Comparison of ENCODE assay signal across 7 cellular contexts in genomic region chr1:4648657-4649056, GRCh38. TPM values are rescaled to one million over a fixed set of nuclear protein-coding genes. Genes with fewer than 3 reads are reported as not detected.
"Had no signal": no experiment of that assay in that cellular context is flagged by ENCODE, and none has a peak within 500 bp of the region (broad histone marks: within the 10 kb centered on the region; RNA-seq: fewer than 3 reads in every experiment).

No MANE protein-coding gene starts in this region.

- FAIRE-seq: HepG2, K562 had no signal

- H3K4me3 ChIP-seq: K562 had no signal

- H3K27ac ChIP-seq: HL-60 had no signal

- DNase-seq: IMR-90, KBM-7 had no signal

RNA-seq across cellular contexts. Expression of gene AJAP1, which starts 5.8 kb away (rescaled TPM):
- total RNA-seq: HepG2, HT-29, K562 had no signal
- polyA plus RNA-seq: HepG2, IgD-negative memory B cell, K562 had no signal
